Comparison of ENCODE assay signal across 21 cellular contexts in genomic region chr19:35058370-35058769, GRCh38. TPM values are rescaled to one million over a fixed set of nuclear protein-coding genes. Genes with fewer than 3 reads are reported as not detected.
DNase-seq lines count a peak whose midpoint lies in the region; ATAC-seq, FAIRE-seq and TF ChIP-seq lines count a peak whose summit lies in the region.
"Had no signal": no experiment of that assay in that cellular context is flagged by ENCODE, and none has a peak within 500 bp of the region (broad histone marks: within the 10 kb centered on the region; RNA-seq: fewer than 3 reads in every experiment).

No MANE protein-coding gene starts in this region.

- peaks cover 15% of the 10 kb centered on the region for H3K4me1 Mint-ChIP-seq in WTC11
- H3K4me1 Mint-ChIP-seq: CD4-positive, alpha-beta memory T cell had no signal

- DNase-seq in WTC11 (ENCODE audit: low spot score): no peak
- DNase-seq in frontal cortex (ENCODE audit: low spot score in 2 of 2): no peak
- no peak for DNase-seq in small intestine
- no peak for DNase-seq in amniotic stem cell (lab: John Stamatoyannopoulos, UW)
- DNase-seq in cerebellar nuclear complex (lab: John Stamatoyannopoulos, UW): no peak
- DNase-seq in amygdala (lab: John Stamatoyannopoulos, UW): no peak
- DNase-seq: 8988T; C1 segment of cervical spinal cord; Calu3; CD4-positive, alpha-beta memory T cell; COR-L47; DMS153; DND-41; GOT3; HFFc6 had no signal

- 71 to 79% (median 73%) methylated on average over 2 of the region's 2 CpGs for WGBS in small intestine, 3 donors

- peaks cover 0 to 3% of the 10 kb centered on the region in 2 donors for H3K27me3 ChIP-seq in small intestine (ENCODE audit: control insufficient read depth in 2 of 2, insufficient read depth in 2 of 2, low read length in 2 of 2)

- H3K9me3 ChIP-seq in small intestine (ENCODE audit: control insufficient read depth, low read depth): no peaks in the 10 kb centered on the region
- H3K9me3 ChIP-seq: HAP-1 had no signal

- H3K36me3 ChIP-seq in small intestine (ENCODE audit: control insufficient read depth in 2 of 2, insufficient read depth in 2 of 2, low read length in 2 of 2): no peaks in the 10 kb centered on the region
- H3K36me3 ChIP-seq: HAP-1 had no signal

- H3K36me3 Mint-ChIP-seq in WTC11: no peaks in the 10 kb centered on the region
- H3K36me3 Mint-ChIP-seq: CD4-positive, alpha-beta memory T cell had no signal

- TF ChIP-seq CTCF in WTC11 (IDR thresholded peaks at IDR 0.05): no peak

- H3K27ac Mint-ChIP-seq in WTC11: no peak overlapping the region
- H3K27ac Mint-ChIP-seq: CD4-positive, alpha-beta memory T cell; HFFc6 had no signal

- H3K9me3 Mint-ChIP-seq in WTC11: no peaks in the 10 kb centered on the region
- H3K9me3 Mint-ChIP-seq: CD4-positive, alpha-beta memory T cell; HFFc6 had no signal

- no peak overlapping the region for H3K4me3 Mint-ChIP-seq in WTC11
- H3K4me3 Mint-ChIP-seq: CD4-positive, alpha-beta memory T cell; HFFc6 had no signal

- H3K27me3 Mint-ChIP-seq in WTC11 (ENCODE audit: low read depth): peaks cover 14% of the 10 kb centered on the region

- H3K27ac ChIP-seq in small intestine (ENCODE audit: low read depth in 1 of 2, low read length in 1 of 2): no peak overlapping the region

- CTCF ChIA-PET in WTC11 (lab: Charles Lee): interaction anchor here (0.7 to 3.1 kb wide), 6 partner anchors 8 to 83 kb away, joined by 3 to 19 read pairs (median 7); no protein-coding TSS in a partner anchor

- ATAC-seq in WTC11: no peak

- no peaks in the 10 kb centered on the region for H3K4me1 ChIP-seq in small intestine (ENCODE audit: control insufficient read depth in 2 of 2, insufficient read depth in 1 of 2, low read depth in 1 of 2, low read length in 1 of 2)
- H3K4me1 ChIP-seq: HAP-1 had no signal

- POLR2A ChIA-PET in WTC11 (lab: Charles Lee): no interaction called here

- H3K4me3 ChIP-seq in small intestine (ENCODE audit: low read depth in 1 of 2, low read length in 2 of 2): no peak overlapping the region
- H3K4me3 ChIP-seq: HAP-1 had no signal

- FAIRE-seq in G401.6 (lab: Jason Lieb, UNC) (peak; percentile 94), frontal cortex (lab: Jason Lieb, UNC) (peak; percentile 83), small intestine (lab: Jason Lieb, UNC) (peak; percentile 53)
- FAIRE-seq: GM12892, H54 had no signal

TF ChIP-seq in WTC11, 78 proteins besides CTCF, POLR2A, EP300 and RAD21:
- TF ChIP-seq HMGA2 (CRISPR knock-in tag; IDR thresholded peaks at IDR 0.05): peak; percentile 97
- TF ChIP-seq E2F4 (CRISPR knock-in tag; IDR thresholded peaks at IDR 0.05; ENCODE audit: borderline replicate concordance, low read depth): no peak

RNA-seq across cellular contexts. Expression of gene HPN, which starts 16.8 kb away (rescaled TPM):
- total RNA-seq in WTC11 (2021): 20.8 to 35.5 TPM (median 34.6 TPM) in 3 replicates
- total RNA-seq in frontal cortex: not detected
- 1 to 10 TPM in 1 of 3 donors, not detected in 2; 1.8 TPM for polyA plus RNA-seq in small intestine
- total RNA-seq: A673, HFFc6 had no signal
- polyA plus RNA-seq: BJ had no signal

RNA-seq across cellular contexts. Expression of gene SCN1B, which starts 28.1 kb away (rescaled TPM):
- total RNA-seq in WTC11 (2021) (4.4 to 8.0 TPM (median 4.8 TPM) in 3 replicates), frontal cortex (0.82 TPM)
- polyA plus RNA-seq in small intestine: 10 to 100 TPM in 1 of 3 donors, 1 to 10 TPM in 1, not detected in 1; 2.4 to 10.1 TPM

RNA-seq across cellular contexts. Expression of gene FXYD3, which starts 57.3 kb away (rescaled TPM):
- total RNA-seq in WTC11 (2021) (1.0 to 1.8 TPM (median 1.2 TPM) in 3 replicates), frontal cortex (not detected)
- 100 to 1,000 TPM in 2 of 3 donors, 10 to 100 TPM in 1; 72.7 to 119 (median 117) TPM for polyA plus RNA-seq in small intestine
- total RNA-seq: A673; CD4-positive, alpha-beta memory T cell; HFFc6 had no signal
- polyA plus RNA-seq: BJ; CD4-positive, alpha-beta memory T cell had no signal

RNA-seq across cellular contexts. Expression of gene GRAMD1A, which starts 58.2 kb away (rescaled TPM):
- total RNA-seq in WTC11 (2021) (235 to 389 TPM (median 236 TPM) in 3 replicates), frontal cortex (29.3 TPM)
- polyA plus RNA-seq in small intestine: 10 to 100 TPM in 1 of 3 donors, 1 to 10 TPM in 2; 2.0 to 36.3 (median 8.4) TPM

Comparison
In these comparisons a context has a peak if more than half of its experiments do, and no peak if none do; other contexts are left out.
1. RNA of gene HPN, which starts 16.8 kb away (total RNA-seq): 20.8 to 35.5 TPM in WTC11; not detected in frontal cortex (single experiment); every median in the first group is over 10 times any median in the second.